In the genomic region with DNA sequence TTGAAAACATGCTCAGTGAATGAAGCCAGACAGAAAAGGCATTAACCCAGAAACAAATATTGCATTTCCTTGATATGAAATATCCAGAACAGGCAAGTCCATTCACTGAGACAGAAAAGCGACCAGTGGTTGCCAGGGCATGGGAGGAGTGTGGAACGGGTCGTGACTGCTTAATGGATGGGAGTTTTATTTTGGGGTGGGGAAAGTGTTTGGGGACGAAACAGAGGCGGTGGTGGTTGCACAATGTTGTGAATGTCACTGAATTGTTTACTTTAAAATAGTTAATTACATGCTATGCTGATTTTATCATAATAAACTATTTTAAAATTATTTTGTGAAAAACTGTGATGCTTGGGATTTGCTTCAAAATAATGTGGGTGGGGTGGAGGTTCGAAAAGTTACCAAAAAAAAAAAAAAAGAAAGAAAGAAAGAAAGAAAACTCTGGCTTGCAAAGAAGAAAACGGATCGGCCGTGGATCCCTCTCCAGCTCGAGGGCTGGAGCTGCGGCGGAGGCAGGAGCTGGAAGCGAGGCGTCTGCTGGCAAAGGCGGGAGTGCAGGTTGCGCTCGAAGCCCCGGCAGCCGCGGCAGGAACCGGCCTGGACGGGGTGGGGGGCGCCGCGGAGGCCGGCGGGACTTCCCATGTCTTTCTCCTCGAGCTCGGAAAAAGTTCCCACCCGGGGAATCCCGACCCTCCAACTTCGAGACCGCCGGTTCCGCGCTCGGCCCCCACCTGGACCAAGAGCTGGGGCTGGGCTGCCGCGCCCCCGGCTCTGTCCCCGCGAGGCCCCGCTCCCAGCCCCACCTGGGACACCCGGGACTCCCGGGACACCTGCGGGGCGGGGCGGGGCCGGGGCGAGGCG, we compare ENCODE assay signal across 12 cellular contexts. TPM values are rescaled to one million over a fixed set of nuclear protein-coding genes. Genes with fewer than 3 reads are reported as not detected.
DNase-seq lines count a peak whose midpoint lies in the region; ATAC-seq and TF ChIP-seq lines count a peak whose summit lies in the region.
"Had no signal": no experiment of that assay in that cellular context is flagged by ENCODE, and none has a peak within 500 bp of the region (broad histone marks: within the 10 kb centered on the region; RNA-seq: fewer than 3 reads in every experiment).

No MANE protein-coding gene starts in this region.

- CTCF ChIA-PET in Caco-2 (lab: Charles Lee) = no interaction called here

- ATAC-seq in naive thymus-derived CD8-positive, alpha-beta T cell = peak in 1 of 2 donors; percentile 11
- no peak for ATAC-seq in HG03565 (IDR thresholded peaks at IDR 0.05; ENCODE audit: unreplicated experiment)
- no peak for ATAC-seq in GM21447 (IDR thresholded peaks at IDR 0.05; ENCODE audit: unreplicated experiment)
- ATAC-seq: HCT116 had no signal

- BruUV-seq in Caco-2 (replicated peaks; lab: Mats Ljungman, UMichigan) = TSS peak; percentile 30

- 10% methylated on average over 51 of the region's 51 CpGs for WGBS in HUES64

- H3K4me1 ChIP-seq in Caco-2 (peaks cover 8% of the 10 kb centered on the region), HUES64 (ENCODE audit: insufficient read depth, low read length) (no peaks in the 10 kb centered on the region)
- H3K4me1 ChIP-seq: SJSA1 had no signal

- H3K9ac ChIP-seq in HUES64 (ENCODE audit: low read depth, low read length) = no peak overlapping the region

- in situ Hi-C loops in T47D (cut with HindIII; ENCODE audit: low pct_unique_long_range_greater_than_20kb, low sequenced_read_pairs) = no loop called here

- H3K4me3 Mint-ChIP-seq in Caco-2 (ENCODE audit: unreplicated experiment) = peak overlapping the region; percentile 5
- H3K4me3 Mint-ChIP-seq in naive thymus-derived CD8-positive, alpha-beta T cell = peak overlapping the region; percentile 40 to 79 (median 66)
- H3K4me3 Mint-ChIP-seq: central memory CD8-positive, alpha-beta T cell had no signal

- H3K4me3 ChIP-seq in Caco-2 (ENCODE audit: low read depth, low read length) = no peak overlapping the region
- H3K4me3 ChIP-seq in HUES64 (ENCODE audit: low read length) = peak overlapping the region; percentile 49
- H3K4me3 ChIP-seq: ovary, SJSA1 had no signal

- H3K9me3 Mint-ChIP-seq in Caco-2 (ENCODE audit: unreplicated experiment) = no peaks in the 10 kb centered on the region
- H3K9me3 Mint-ChIP-seq in naive thymus-derived CD8-positive, alpha-beta T cell = peaks cover 0 to 18% (median 2%) of the 10 kb centered on the region in 9 donors
- H3K9me3 Mint-ChIP-seq: central memory CD8-positive, alpha-beta T cell had no signal

- peaks cover 13% of the 10 kb centered on the region for H3K4me1 Mint-ChIP-seq in Caco-2 (ENCODE audit: low read depth, unreplicated experiment)
- peaks cover 8 to 21% (median 11%) of the 10 kb centered on the region in 4 donors for H3K4me1 Mint-ChIP-seq in naive thymus-derived CD8-positive, alpha-beta T cell

- no peak overlapping the region for H3K27ac ChIP-seq in HUES64 (ENCODE audit: low read depth, low read length)
- H3K27ac ChIP-seq: ovary, SJSA1 had no signal

- POLR2A ChIA-PET in Caco-2 (lab: Charles Lee) = interaction anchor here (0.6 kb wide), 1 partner anchor 19 kb away, joined by 3 read pairs; no protein-coding TSS in a partner anchor
- POLR2A ChIA-PET in naive thymus-derived CD8-positive, alpha-beta T cell (lab: Charles Lee) = no interaction called here

- DNase-seq in Caco-2 (no peak), T47D (ENCODE audit: low read depth in 1 of 2, low spot score in 1 of 2) (peak; percentile 55 to 63), NOMO-1 treated with DMSO at 0.1 percent for 48 hours (lab: John Stamatoyannopoulos, UW; ENCODE audit: unreplicated experiment) (no peak)
- DNase-seq in naive thymus-derived CD8-positive, alpha-beta T cell = no peak
- DNase-seq: NCI-H1105, ovary had no signal

- H3K27ac Mint-ChIP-seq in Caco-2 (ENCODE audit: unreplicated experiment) = no peak overlapping the region
- no peak overlapping the region for H3K27ac Mint-ChIP-seq in naive thymus-derived CD8-positive, alpha-beta T cell

- peaks cover 2% of the 10 kb centered on the region for H3K27me3 Mint-ChIP-seq in Caco-2 (ENCODE audit: insufficient read depth, unreplicated experiment)
- peaks cover 14 to 37% (median 26%) of the 10 kb centered on the region in 5 donors for H3K27me3 Mint-ChIP-seq in naive thymus-derived CD8-positive, alpha-beta T cell

- H3K36me3 Mint-ChIP-seq in Caco-2 (ENCODE audit: insufficient read depth, unreplicated experiment) = peaks cover 50% of the 10 kb centered on the region
- peaks cover 1 to 7% (median 5%) of the 10 kb centered on the region in 3 donors for H3K36me3 Mint-ChIP-seq in naive thymus-derived CD8-positive, alpha-beta T cell

- H3K36me3 ChIP-seq in Caco-2 (ENCODE audit: control insufficient read depth, insufficient read depth, low read length) (no peaks in the 10 kb centered on the region), HUES64 (ENCODE audit: insufficient read depth, low read length) (no peaks in the 10 kb centered on the region)
- H3K36me3 ChIP-seq: ovary had no signal

- no peaks in the 10 kb centered on the region for H3K27me3 ChIP-seq in Caco-2 (replicated peaks; ENCODE audit: control insufficient read depth, insufficient read depth, low read length)
- peaks cover 74% of the 10 kb centered on the region for H3K27me3 ChIP-seq in HUES64 (ENCODE audit: insufficient read depth, low read length)

- intact Hi-C loops in Caco-2 (cut with micrococcal nuclease; ENCODE audit: unreplicated experiment) = no loop called here

- H3K9me3 ChIP-seq in Caco-2 (peaks cover 19% of the 10 kb centered on the region), HUES64 (ENCODE audit: insufficient read depth, low read depth, low read length) (peaks cover 14% of the 10 kb centered on the region)

- no peak for TF ChIP-seq CTCF in Caco-2 (IDR thresholded peaks at IDR 0.05; ENCODE audit: insufficient read depth in 1 of 2, low read depth in 1 of 2, low read length in 1 of 2, severe bottlenecking in 1 of 2, unreplicated experiment in 1 of 2)

RNA-seq across cellular contexts. Expression of gene P2RX2, which starts 0.5 kb away (rescaled TPM):
- total RNA-seq in Caco-2 (2022) = not detected in 2 replicates
- polyA plus RNA-seq in HUES64 (2013, experiment 1 of 2) = 0.10 TPM
- polyA plus RNA-seq in HUES64 (2013, experiment 2 of 2) = 0.13 TPM
- not detected for total RNA-seq in naive thymus-derived CD8-positive, alpha-beta T cell
- polyA plus RNA-seq in naive thymus-derived CD8-positive, alpha-beta T cell = not detected
- total RNA-seq: SJSA1 had no signal

RNA-seq across cellular contexts. Expression of gene LRCOL1, which starts 7.7 kb away (rescaled TPM):
- total RNA-seq in Caco-2 (2022) = not detected in 2 replicates
- not detected for polyA plus RNA-seq in HUES64 (2013, experiment 1 of 2)
- 0.63 TPM for polyA plus RNA-seq in HUES64 (2013, experiment 2 of 2)
- total RNA-seq in naive thymus-derived CD8-positive, alpha-beta T cell = not detected
- polyA plus RNA-seq in naive thymus-derived CD8-positive, alpha-beta T cell = not detected
- total RNA-seq: SJSA1 had no signal

Comparison
In these comparisons a context has a peak if more than half of its experiments do, and no peak if none do; other contexts are left out.
1. DNase-seq: peak in T47D (2 of 2); none in Caco-2 (0 of 2), naive thymus-derived CD8-positive, alpha-beta T cell (0 of 10) and NOMO-1 treated with DMSO at 0.1 percent for 48 hours (single experiment).